Comparison of ENCODE assay signal across 28 cellular contexts in the genomic region with DNA sequence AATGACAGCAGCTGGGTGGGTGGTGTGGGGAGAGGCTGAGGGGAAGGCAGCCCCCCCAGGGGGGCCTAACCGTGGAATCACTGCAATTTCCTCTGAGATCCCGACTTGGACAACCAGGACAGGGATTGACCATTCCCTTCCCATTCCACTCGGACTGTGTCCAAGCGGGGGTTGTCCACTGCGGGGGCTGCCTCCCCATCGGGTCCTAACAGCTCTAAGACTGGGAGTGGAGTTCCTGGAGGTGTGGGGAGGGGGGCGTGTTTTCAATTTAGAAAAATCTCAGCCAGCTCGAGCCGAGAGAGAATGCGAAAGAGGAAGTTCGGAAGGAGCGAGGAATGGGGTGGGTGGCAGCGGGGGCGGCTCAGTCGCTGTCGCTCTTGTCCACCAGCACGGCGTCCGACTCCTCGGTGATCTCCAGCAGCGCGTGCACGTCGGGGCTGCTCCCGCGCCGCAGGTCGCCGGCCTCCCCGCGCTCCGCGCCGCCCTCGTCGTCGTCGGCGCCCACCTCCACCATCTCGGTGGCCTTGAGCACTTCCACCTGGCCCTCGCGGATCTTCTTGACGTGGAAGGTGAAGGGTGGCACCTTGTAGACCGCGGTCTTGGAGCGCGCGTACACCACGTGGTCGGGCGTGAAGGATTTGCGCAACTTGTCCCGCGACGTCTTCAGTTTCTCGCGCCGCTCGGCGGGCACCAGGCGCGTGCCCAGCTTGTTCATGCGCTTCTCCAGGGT. TPM values are rescaled to one million over a fixed set of nuclear protein-coding genes. Genes with fewer than 3 reads are reported as not detected.
A peak's percentile ranks its signal among the peaks of the same experiment; 100 is the strongest.
DNase-seq lines count a peak whose midpoint lies in the region; ATAC-seq, FAIRE-seq and TF ChIP-seq lines count a peak whose summit lies in the region.
"Had no signal": no experiment of that assay in that cellular context is flagged by ENCODE, and none has a peak within 500 bp of the region (broad histone marks: within the 10 kb centered on the region; RNA-seq: fewer than 3 reads in every experiment).

No MANE protein-coding gene starts in this region.

- ATAC-seq in Right ventricle myocardium superior (ENCODE audit: poor library complexity) (no peak), heart right ventricle (no peak), GM12878 (no peak), upper lobe of left lung (ENCODE audit: low FRiP score in 2 of 2) (no peak)
- ATAC-seq: A549, upper lobe of right lung had no signal

- TF ChIP-seq EP300 in GM12878 (IDR thresholded peaks at IDR 0.05; ENCODE audit: borderline replicate concordance in 1 of 2, control insufficient read depth in 1 of 2, low read depth in 2 of 2, low read length in 2 of 2) (no peak), upper lobe of left lung (IDR thresholded peaks at IDR 0.05) (no peak)

- no peak overlapping the region for H3K4ac ChIP-seq in mesenchymal stem cell (ENCODE audit: low read depth in 1 of 2, low read length in 2 of 2)

- no peak for TF ChIP-seq RAD21 in GM12878 (IDR thresholded peaks at IDR 0.05; ENCODE audit: insufficient read depth, low read depth, low read length)

- TF ChIP-seq CTCF in heart right ventricle (IDR thresholded peaks at IDR 0.05) (no peak), GM12878 (IDR thresholded peaks at IDR 0.05 in 2 of 3, conservative IDR thresholded peaks at IDR 0.05 in 1 of 3; ENCODE audit: control insufficient read depth in 2 of 3, extremely low read depth in 1 of 3, insufficient read depth in 1 of 3, low read depth in 3 of 3, low read length in 3 of 3) (no peak), upper lobe of left lung (IDR thresholded peaks at IDR 0.05) (no peak), GM10248 (IDR thresholded peaks at IDR 0.05; ENCODE audit: control extremely low read depth, extremely low read depth, low read depth, missing control alignments) (no peak)

- H3K23ac ChIP-seq in mesenchymal stem cell (ENCODE audit: low read length in 2 of 2), result no peak overlapping the region

- TF ChIP-seq POLR2A in GM12878 (IDR thresholded peaks at IDR 0.05; ENCODE audit: low read depth, low read length) (no peak), upper lobe of left lung (IDR thresholded peaks at IDR 0.05) (no peak)

- H2AK5ac ChIP-seq in mesenchymal stem cell (ENCODE audit: low read length, severe bottlenecking), result no peak overlapping the region

- no peak overlapping the region for H3K4me3 ChIP-seq in heart right ventricle
- no peak overlapping the region for H3K4me3 ChIP-seq in GM12878
- H3K4me3 ChIP-seq in mesenchymal stem cell (ENCODE audit: insufficient read depth in 1 of 2, low read depth in 1 of 2, low read length in 2 of 2), result no peak overlapping the region
- no peak overlapping the region for H3K4me3 ChIP-seq in upper lobe of left lung
- H3K4me3 ChIP-seq: A549, upper lobe of right lung had no signal

- peaks cover 24% of the 10 kb centered on the region for H3K79me1 ChIP-seq in mesenchymal stem cell (replicated peaks; ENCODE audit: low read length, poor library complexity, severe bottlenecking)

- H2BK12ac ChIP-seq in mesenchymal stem cell (ENCODE audit: low read length in 2 of 2), result no peak overlapping the region

- H3K27ac ChIP-seq in heart right ventricle (peak overlapping the region in 4 of 10 donors; percentile 57 to 100 (median 84)), GM12878 (ENCODE audit: control insufficient read depth, insufficient read depth) (no peak overlapping the region), mesenchymal stem cell (ENCODE audit: low read length, poor library complexity, severe bottlenecking) (no peak overlapping the region), upper lobe of left lung (peak overlapping the region; percentile 11 to 90 (median 40))
- H3K27ac ChIP-seq: epithelial cell of prostate, upper lobe of right lung had no signal

- H2BK5ac ChIP-seq in mesenchymal stem cell (ENCODE audit: low read depth, low read length, poor library complexity, severe bottlenecking), result no peak overlapping the region

- DNase-seq in Right ventricle myocardium superior (peak; percentile 42), heart right ventricle (no peak), GM12878 (ENCODE audit: low read depth, low spot score) (no peak), mesenchymal stem cell (no peak), upper lobe of left lung (peak in 1 of 2 donors; percentile 78), GM10248 (ENCODE audit: extremely low spot score) (no peak), mucosa of gallbladder (ENCODE audit: low spot score) (no peak), DMS53 (lab: John Stamatoyannopoulos, UW) (no peak)
- DNase-seq: activated CD4-positive, alpha-beta T cell treated with anti-CD3 and anti-CD28 coated beads for 1 hour; activated naive CD4-positive, alpha-beta T cell treated with anti-CD3 and anti-CD28 coated beads for 36 hours; activated T-cell treated with anti-CD3 and anti-CD28 coated beads, Interleukin-2, amount 50 U/mL, for 1 hour; DMS79 treated with DMSO at 0.1 percent for 48 hours; foreskin fibroblast; hippocampal formation; MM.1S; NCI-H187 treated with DMSO at 0.1 percent for 48 hours; NCI-H2227 treated with DMSO at 0.1 percent for 48 hours; occipital lobe; OCI-M1; retina; SHP77 treated with DMSO at 0.1 percent for 48 hours; stimulated activated CD4-positive, alpha-beta T cell treated with anti-CD3 and anti-CD28 coated beads, Interleukin-12 subunit alpha, Interleukin-12 subunit beta, amount 100 ng/mL, for 4 hours; upper lobe of right lung had no signal

- no peak overlapping the region for H3K9ac ChIP-seq in GM12878 (ENCODE audit: control insufficient read depth, insufficient read depth, low read length)
- H3K9ac ChIP-seq in mesenchymal stem cell (ENCODE audit: low read length), result peak overlapping the region; percentile 30

- H2AFZ ChIP-seq in GM12878 (ENCODE audit: control insufficient read depth, low read depth, low read length), result no peak overlapping the region
- no peak overlapping the region for H2AFZ ChIP-seq in mesenchymal stem cell (ENCODE audit: low read depth, low read length)

- no TSS peak for BruUV-seq in GM12878 (replicated peaks; lab: Mats Ljungman, UMichigan)

- H4K20me1 ChIP-seq in GM12878 (ENCODE audit: control insufficient read depth, insufficient read depth), result no peaks in the 10 kb centered on the region; the same call in 1 of the 2 replicates

- H3K9me3 ChIP-seq in heart right ventricle (no peaks in the 10 kb centered on the region), GM12878 (replicated peaks; ENCODE audit: control insufficient read depth, insufficient read depth, low read length) (no peaks in the 10 kb centered on the region), mesenchymal stem cell (ENCODE audit: control insufficient read depth, low read length) (no peaks in the 10 kb centered on the region), upper lobe of left lung (no peaks in the 10 kb centered on the region)
- H3K9me3 ChIP-seq: A549, upper lobe of right lung had no signal

- SMC1A ChIA-PET in GM12878 (lab: Charles Lee; ENCODE audit: uncharacterized antibody, unreplicated experiment), result interaction anchor here (0.6 to 22.3 kb wide), 10 partner anchors 11 to 182 kb away, joined by 3 to 528 read pairs (median 12); no protein-coding TSS in a partner anchor

- no peak overlapping the region for H2BK15ac ChIP-seq in mesenchymal stem cell (ENCODE audit: low read depth, poor library complexity, severe bottlenecking)

- WGBS in heart right ventricle, 2 donors, result 78 to 81% methylated on average over 63 of the region's 63 CpGs
- 78% methylated on average over 46 of the region's 63 CpGs for WGBS in GM12878 (ENCODE audit: insufficient coverage, insufficient replicate concordance, low lambda C conversion rate, missing lambda C conversion rate)
- 97% methylated on average over 61 of the region's 63 CpGs for WGBS in mesenchymal stem cell
- 86 to 87% methylated on average over 52 to 63 of the region's 63 CpGs for WGBS in upper lobe of left lung, 2 donors

- POLR2A ChIA-PET in GM12878 (lab: Charles Lee), result interaction anchor here (0.6 to 2.0 kb wide), 3 partner anchors 16 to 82 kb away, joined by 4 to 7 read pairs (median 6); a partner anchor contains a TSS
- POLR2A ChIA-PET in GM10248 (lab: Yijun Ruan, JAX), result no interaction called here

- no peak overlapping the region for H3K14ac ChIP-seq in mesenchymal stem cell (ENCODE audit: low read length in 2 of 2)

- RAD21 ChIA-PET in GM12878 (lab: Charles Lee; ENCODE audit: unreplicated experiment), result interaction anchor here (0.6 to 11.0 kb wide), 9 partner anchors 43 to 182 kb away, joined by 3 to 373 read pairs (median 9); a partner anchor contains a TSS

- H3K36me3 ChIP-seq in heart right ventricle, result peaks cover 3 to 39% (median 30%) of the 10 kb centered on the region in 9 donors
- no peaks in the 10 kb centered on the region for H3K36me3 ChIP-seq in GM12878 (ENCODE audit: control insufficient read depth in 2 of 2, insufficient read depth in 2 of 2, low read length in 1 of 2)
- H3K36me3 ChIP-seq in mesenchymal stem cell (ENCODE audit: control insufficient read depth in 1 of 2, insufficient read depth in 2 of 2, low read depth in 1 of 2, low read length in 2 of 2), result peaks cover 37% of the 10 kb centered on the region in 2 experiments
- peaks cover 9 to 35% (median 21%) of the 10 kb centered on the region in 4 donors for H3K36me3 ChIP-seq in upper lobe of left lung

- H3K27me3 ChIP-seq in heart right ventricle (no peaks in the 10 kb centered on the region), GM12878 (replicated peaks in 1 of 2; ENCODE audit: control insufficient read depth in 2 of 2, insufficient read depth in 2 of 2, low read length in 1 of 2) (no peaks in the 10 kb centered on the region), mesenchymal stem cell (ENCODE audit: control insufficient read depth in 1 of 2, insufficient read depth in 1 of 2, low read length in 2 of 2) (no peaks in the 10 kb centered on the region), upper lobe of left lung (no peaks in the 10 kb centered on the region)
- H3K27me3 ChIP-seq: upper lobe of right lung had no signal

- no peaks in the 10 kb centered on the region for H3K79me2 ChIP-seq in GM12878 (ENCODE audit: control insufficient read depth, insufficient read depth, low read length)

- no peak overlapping the region for H2BK120ac ChIP-seq in mesenchymal stem cell (ENCODE audit: low read depth, low read length)

- no peak overlapping the region for H3K18ac ChIP-seq in mesenchymal stem cell (ENCODE audit: low read depth in 1 of 2, low read length in 2 of 2)

- CTCF ChIA-PET in GM12878 (lab: Yijun Ruan, JAX) (interaction anchor here (0.8 to 16.2 kb wide), 17 partner anchors 11 to 284 kb away, joined by 3 to 732 read pairs (median 22); a partner anchor contains a TSS), GM10248 (lab: Yijun Ruan, JAX) (interaction anchor here (0.7 to 30.0 kb wide), 21 partner anchors 9 to 210 kb away, joined by 3 to 890 read pairs (median 6); a partner anchor contains a TSS)

- H4K91ac ChIP-seq in mesenchymal stem cell (ENCODE audit: low read length), result no peak overlapping the region

- no peak for FAIRE-seq in GM12878 (lab: Jason Lieb, UNC)
- FAIRE-seq: A549, GM12892, islet of Langerhans, TTC549 had no signal

- H3K4me1 ChIP-seq in heart right ventricle (peaks cover 30 to 89% (median 72%) of the 10 kb centered on the region in 9 donors), GM12878 (ENCODE audit: control insufficient read depth, insufficient read depth, low read length) (no peaks in the 10 kb centered on the region; the same call in 1 of the 2 replicates), mesenchymal stem cell (ENCODE audit: control insufficient read depth, insufficient read depth, low read depth, low read length) (peaks cover 17% of the 10 kb centered on the region), upper lobe of left lung (peaks cover 65 to 77% (median 73%) of the 10 kb centered on the region in 4 donors)

- no peak overlapping the region for H3K4me2 ChIP-seq in GM12878 (ENCODE audit: control insufficient read depth, insufficient read depth)
- no peak overlapping the region for H3K4me2 ChIP-seq in mesenchymal stem cell (ENCODE audit: low read length, poor library complexity, severe bottlenecking)
- H3K4me2 ChIP-seq: A549 had no signal

- in situ Hi-C loops in GM12878 (cut with MboI), result loop anchor here (5.0 kb wide), 1 partner anchor 82 kb away; no protein-coding TSS in a partner anchor

- no peak overlapping the region for H4K8ac ChIP-seq in mesenchymal stem cell (ENCODE audit: low read length)

- intact Hi-C loops in Right ventricle myocardium superior (cut with DNase I), result loop anchor here (5.0 kb wide), 1 partner anchor 113 kb away; no protein-coding TSS in a partner anchor
- intact Hi-C loops in heart right ventricle (cut with DNase I), result loop anchor here in 8 of 10 donors (2.0 to 10.0 kb wide), 5 partner anchors 50 to 120 kb away; a partner anchor contains a TSS
- intact Hi-C loops in GM12878 (cut with micrococcal nuclease; ENCODE audit: unreplicated experiment), result loop anchor here (5.0 to 10.0 kb wide), 3 partner anchors 113 to 220 kb away; a partner anchor contains a TSS

RNA-seq across cellular contexts. Expression of a gene that starts 16.2 kb away (rescaled TPM):
- 127 TPM for total RNA-seq in Right ventricle myocardium superior
- total RNA-seq in heart right ventricle, result 100 to 1,000 TPM in 8 of 10 donors, 10 to 100 TPM in 2; 87.2 to 398 (median 115) TPM
- 10 to 100 TPM; 33.9 to 61.7 TPM for polyA plus RNA-seq in heart right ventricle
- 148 and 163 TPM in 2 replicates for total RNA-seq in GM12878 (2013; cell fraction: nucleolus; rRNA removed)
- 54.0 and 59.3 TPM in 2 replicates for total RNA-seq in GM12878 (2014; rRNA removed)
- 51.3 and 54.5 TPM in 2 replicates for total RNA-seq in GM12878 (2014; rRNA removed; fragmentation: Illumina TruSeq; extraction: Trizol)
- 82.6 and 86.2 TPM in 2 replicates for total RNA-seq in GM12878 (2021)
- 58.9 TPM for polyA plus RNA-seq in GM12878 (2011; ENCODE audit: low read depth)
- polyA plus RNA-seq in GM12878 (2011; rRNA removed), result 63.6 and 74.7 TPM in 2 replicates
- 75.5 and 84.3 TPM in 2 replicates for polyA plus RNA-seq in GM12878 (2011; cell fraction: cytosol; rRNA removed)
- polyA plus RNA-seq in GM12878 (2011; cell fraction: nucleus; rRNA removed), result 78.8 and 87.2 TPM in 2 replicates
- polyA plus RNA-seq in GM12878 (2012), result 79.3 and 107 TPM in 2 replicates
- polyA plus RNA-seq in GM12878 (2014; fragmentation: Illumina TruSeq; extraction: Trizol), result 57.3 and 59.8 TPM in 2 replicates
- 10 to 100 TPM; 18.4 to 18.9 TPM for polyA plus RNA-seq in GM12878 (2014; fragmentation: Nextera tagmentation; extraction: Ambion mirVana)
- polyA plus RNA-seq in GM12878 (2014; rRNA removed), result 55.0 and 62.0 TPM in 2 replicates
- polyA plus RNA-seq in GM12878 (2016; fragmentation: Nextera tagmentation; extraction: Ambion mirVana), result 10 to 100 TPM; 91.1 to 96.4 TPM
- polyA minus RNA-seq in GM12878 (2011; rRNA and poly(A)+ RNA removed), result 99.8 and 120 TPM in 2 replicates
- polyA minus RNA-seq in GM12878 (2011; cell fraction: cytosol; rRNA and poly(A)+ RNA removed), result 42.0 and 49.0 TPM in 2 replicates
- polyA minus RNA-seq in GM12878 (2011; cell fraction: nucleus; rRNA and poly(A)+ RNA removed), result 42.8 and 58.9 TPM in 2 replicates
- polyA plus RNA-seq in mesenchymal stem cell (2013, experiment 1 of 2), result 67.6 TPM
- polyA plus RNA-seq in mesenchymal stem cell (2013, experiment 2 of 2), result 66.8 TPM
- total RNA-seq in upper lobe of left lung, result 100 to 1,000 TPM; 228 to 335 (median 264) TPM
- total RNA-seq in mucosa of gallbladder, result 140 TPM

RNA-seq across cellular contexts. Expression of a gene that starts 18.6 kb away (rescaled TPM):
- total RNA-seq in Right ventricle myocardium superior, result 200 TPM
- total RNA-seq in heart right ventricle, result 100 to 1,000 TPM; 176 to 300 (median 241) TPM
- 100 to 1,000 TPM; 131 to 198 TPM for polyA plus RNA-seq in heart right ventricle
- 0.15 TPM in 1 of 2 replicates, not detected in the other for total RNA-seq in GM12878 (2013; cell fraction: nucleolus; rRNA removed)
- 0.27 and 0.40 TPM in 2 replicates for total RNA-seq in GM12878 (2014; rRNA removed)
- 0.18 and 0.40 TPM in 2 replicates for total RNA-seq in GM12878 (2014; rRNA removed; fragmentation: Illumina TruSeq; extraction: Trizol)
- 0.93 and 1.1 TPM in 2 replicates for total RNA-seq in GM12878 (2021)
- polyA plus RNA-seq in GM12878 (2011; ENCODE audit: low read depth), result 0.72 TPM
- 0.04 and 0.07 TPM in 2 replicates for polyA plus RNA-seq in GM12878 (2011; rRNA removed)
- 0.01 and 0.05 TPM in 2 replicates for polyA plus RNA-seq in GM12878 (2011; cell fraction: cytosol; rRNA removed)
- polyA plus RNA-seq in GM12878 (2011; cell fraction: nucleus; rRNA removed), result not detected in 2 replicates
- polyA plus RNA-seq in GM12878 (2012), result 1.5 and 2.4 TPM in 2 replicates
- polyA plus RNA-seq in GM12878 (2014; fragmentation: Illumina TruSeq; extraction: Trizol), result 0.22 and 0.34 TPM in 2 replicates
- under 1 TPM; 0.03 to 0.05 TPM for polyA plus RNA-seq in GM12878 (2014; fragmentation: Nextera tagmentation; extraction: Ambion mirVana)
- polyA plus RNA-seq in GM12878 (2014; rRNA removed), result 0.39 and 0.67 TPM in 2 replicates
- polyA plus RNA-seq in GM12878 (2016; fragmentation: Nextera tagmentation; extraction: Ambion mirVana), result under 1 TPM; 0.30 to 0.40 TPM
- not detected in 2 replicates for polyA minus RNA-seq in GM12878 (2011; rRNA and poly(A)+ RNA removed)
- 0.53 and 1.7 TPM in 2 replicates for polyA minus RNA-seq in GM12878 (2011; cell fraction: cytosol; rRNA and poly(A)+ RNA removed)
- 0.29 TPM in 1 of 2 replicates, not detected in the other for polyA minus RNA-seq in GM12878 (2011; cell fraction: nucleus; rRNA and poly(A)+ RNA removed)
- 168 TPM for polyA plus RNA-seq in mesenchymal stem cell (2013, experiment 1 of 2)
- 165 TPM for polyA plus RNA-seq in mesenchymal stem cell (2013, experiment 2 of 2)
- 100 to 1,000 TPM in 5 of 6 donors, 10 to 100 TPM in 1; 89.1 to 406 (median 307) TPM for total RNA-seq in upper lobe of left lung
- 273 TPM for total RNA-seq in mucosa of gallbladder

RNA-seq across cellular contexts. Expression of a gene that starts 54.2 kb away (rescaled TPM):
- 29.9 TPM for total RNA-seq in Right ventricle myocardium superior
- 10 to 100 TPM; 28.1 to 48.5 (median 32.6) TPM for total RNA-seq in heart right ventricle
- 10 to 100 TPM; 35.2 to 35.6 TPM for polyA plus RNA-seq in heart right ventricle
- total RNA-seq in GM12878 (2013; cell fraction: nucleolus; rRNA removed), result 478 and 487 TPM in 2 replicates
- 26.2 and 32.9 TPM in 2 replicates for total RNA-seq in GM12878 (2014; rRNA removed)
- 21.8 and 23.4 TPM in 2 replicates for total RNA-seq in GM12878 (2014; rRNA removed; fragmentation: Illumina TruSeq; extraction: Trizol)
- total RNA-seq in GM12878 (2021), result 42.6 and 50.3 TPM in 2 replicates
- 27.2 TPM for polyA plus RNA-seq in GM12878 (2011; ENCODE audit: low read depth)
- 56.1 and 76.6 TPM in 2 replicates for polyA plus RNA-seq in GM12878 (2011; rRNA removed)
- polyA plus RNA-seq in GM12878 (2011; cell fraction: cytosol; rRNA removed), result 87.3 and 102 TPM in 2 replicates
- polyA plus RNA-seq in GM12878 (2011; cell fraction: nucleus; rRNA removed), result 272 and 292 TPM in 2 replicates
- polyA plus RNA-seq in GM12878 (2012), result 35.2 and 37.5 TPM in 2 replicates
- 43.1 and 63.1 TPM in 2 replicates for polyA plus RNA-seq in GM12878 (2014; fragmentation: Illumina TruSeq; extraction: Trizol)
- polyA plus RNA-seq in GM12878 (2014; fragmentation: Nextera tagmentation; extraction: Ambion mirVana), result 1 to 10 TPM; 3.0 to 6.4 TPM
- 35.0 and 38.5 TPM in 2 replicates for polyA plus RNA-seq in GM12878 (2014; rRNA removed)
- 10 to 100 TPM; 28.3 to 33.4 TPM for polyA plus RNA-seq in GM12878 (2016; fragmentation: Nextera tagmentation; extraction: Ambion mirVana)
- polyA minus RNA-seq in GM12878 (2011; rRNA and poly(A)+ RNA removed), result 170 and 189 TPM in 2 replicates
- polyA minus RNA-seq in GM12878 (2011; cell fraction: cytosol; rRNA and poly(A)+ RNA removed), result 27.9 and 53.3 TPM in 2 replicates
- polyA minus RNA-seq in GM12878 (2011; cell fraction: nucleus; rRNA and poly(A)+ RNA removed), result 149 and 228 TPM in 2 replicates
- polyA plus RNA-seq in mesenchymal stem cell (2013, experiment 1 of 2), result 39.0 TPM
- 40.2 TPM for polyA plus RNA-seq in mesenchymal stem cell (2013, experiment 2 of 2)
- total RNA-seq in upper lobe of left lung, result 100 to 1,000 TPM in 3 of 6 donors, 10 to 100 TPM in 3; 68.3 to 212 (median 118) TPM
- total RNA-seq in mucosa of gallbladder, result 179 TPM

Comparison
In these comparisons a context has a peak if more than half of its experiments do, and no peak if none do; other contexts are left out.
1. H3K27ac ChIP-seq: peak in upper lobe of left lung (4 of 4); none in GM12878 (single experiment) and mesenchymal stem cell (single experiment).
2. RNA of a gene that starts 18.6 kb away (total RNA-seq): 89.1 to 406 TPM in upper lobe of left lung, 273 TPM in mucosa of gallbladder (single experiment), 176 to 300 TPM in heart right ventricle and 200 TPM in Right ventricle myocardium superior (single experiment); 0.15 to 1.1 TPM in GM12878; every median in the first group is over 10 times any median in the second.